21 cellular contexts compared by ENCODE assay signal in the genomic region with DNA sequence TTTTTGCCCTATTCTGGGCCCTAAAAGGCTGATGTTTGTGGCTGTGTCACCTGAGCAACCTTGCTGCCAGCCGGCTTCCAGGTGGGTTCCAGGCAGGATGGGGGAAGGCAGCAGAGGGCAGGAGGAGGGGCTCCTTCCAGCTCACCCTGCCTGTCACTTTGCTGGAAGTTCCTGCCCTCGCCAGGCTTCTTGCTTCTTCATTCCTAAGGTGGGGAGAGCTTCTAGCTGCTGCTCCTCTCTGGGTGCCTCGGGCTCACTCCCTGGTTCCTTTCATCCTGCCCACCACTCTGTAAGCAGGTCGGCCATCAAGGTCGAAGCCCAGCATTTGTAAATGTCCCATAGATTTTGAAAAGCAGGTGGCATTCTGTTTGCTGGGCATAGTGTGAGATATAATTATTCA.
"Had no signal": no experiment of that assay in that cellular context is flagged by ENCODE, and none has a peak within 500 bp of the region (broad histone marks: within the 10 kb centered on the region; RNA-seq: fewer than 3 reads in every experiment).

No MANE protein-coding gene starts in this region.

- H3K36me3 ChIP-seq: brain microvascular endothelial cell, esophagus squamous epithelium, heart right ventricle, thyroid gland, vagina had no signal

- H3K36me3 Mint-ChIP-seq: natural killer cell treated with Interleukin-12 subunit alpha and Interleukin-12 subunit beta and Interleukin-15 and Interleukin-18, amount 100 ng/mL, for 72 hours had no signal

- H3K9me3 Mint-ChIP-seq: activated CD4-positive, alpha-beta memory T cell treated with anti-CD3 and anti-CD28 coated beads, Interleukin-2, amount 10 ng/mL, durations not matched to agents 7 days and 5 days; activated T-cell treated with anti-CD3 and anti-CD28 coated beads, Interleukin-2, amount 50 U/mL, for 24 hours; activated T-helper 2 cell treated with anti-CD3 and anti-CD28 coated beads, Interferon-gamma antibody, Interleukin-2, Interleukin-4, amounts not matched to agents 10 μg/mL and 5 μg/mL and 100 μg/mL, durations not matched to agents 14 hours and 24 hours and 36 hours; natural killer cell treated with Interleukin-12 subunit alpha and Interleukin-12 subunit beta and Interleukin-15 and Interleukin-18, amount 100 ng/mL, for 72 hours had no signal

- H3K9me3 ChIP-seq: esophagus squamous epithelium, heart right ventricle, thyroid gland, vagina had no signal

- ATAC-seq: heart right ventricle; natural killer cell treated with Interleukin-12 subunit alpha and Interleukin-12 subunit beta and Interleukin-15 and Interleukin-18, amount 100 ng/mL, for 72 hours had no signal

- H3K4me1 Mint-ChIP-seq: activated CD4-positive, alpha-beta memory T cell treated with anti-CD3 and anti-CD28 coated beads, Interleukin-2, amount 10 ng/mL, durations not matched to agents 7 days and 5 days had no signal

- H3K27ac Mint-ChIP-seq: activated CD4-positive, alpha-beta memory T cell treated with anti-CD3 and anti-CD28 coated beads, Interleukin-2, amount 10 ng/mL, durations not matched to agents 7 days and 5 days; activated T-cell treated with anti-CD3 and anti-CD28 coated beads, Interleukin-2, amount 50 U/mL, for 24 hours; activated T-helper 2 cell treated with anti-CD3 and anti-CD28 coated beads, Interferon-gamma antibody, Interleukin-2, Interleukin-4, amounts not matched to agents 10 μg/mL and 5 μg/mL and 100 μg/mL, durations not matched to agents 14 hours and 24 hours and 36 hours; natural killer cell treated with Interleukin-12 subunit alpha and Interleukin-12 subunit beta and Interleukin-15 and Interleukin-18, amount 100 ng/mL, for 72 hours had no signal

- H3K4me3 Mint-ChIP-seq: activated CD4-positive, alpha-beta memory T cell treated with anti-CD3 and anti-CD28 coated beads, Interleukin-2, amount 10 ng/mL, durations not matched to agents 7 days and 5 days; activated T-cell treated with anti-CD3 and anti-CD28 coated beads, Interleukin-2, amount 50 U/mL, for 24 hours; natural killer cell treated with Interleukin-12 subunit alpha and Interleukin-12 subunit beta and Interleukin-15 and Interleukin-18, amount 100 ng/mL, for 72 hours had no signal

- H3K4me3 ChIP-seq: esophagus squamous epithelium, heart right ventricle, thyroid gland, vagina had no signal

- DNase-seq: activated CD4-positive, alpha-beta memory T cell treated with anti-CD3 and anti-CD28 coated beads, Interleukin-2, amount 10 ng/mL, durations not matched to agents 7 days and 5 days; activated CD4-positive, alpha-beta T cell treated with anti-CD3 and anti-CD28 coated beads for 48 hours; activated CD4-positive, CD25-positive, alpha-beta regulatory T cell; activated naive CD4-positive, alpha-beta T cell treated with Interleukin-2 at 50 U/mL for 16 hours; activated T-cell treated with anti-CD3 and anti-CD28 coated beads, Interleukin-2, amount 50 U/mL, for 24 hours; brain microvascular endothelial cell; central memory CD4-positive, alpha-beta T cell; cortex of kidney; effector CD8-positive, alpha-beta T cell; esophagus squamous epithelium; heart right ventricle; posterior cingulate gyrus; stimulated activated CD4-positive, alpha-beta T cell treated with anti-CD3 and anti-CD28 coated beads, Interleukin-1b, Interleukin-23, amount 100 ng/mL, for 48 hours; stimulated activated CD8-positive, alpha-beta memory T cell treated with anti-CD3 and anti-CD28 coated beads, Interleukin-4, amount 100 ng/mL, for 48 hours; stimulated activated naive CD4-positive, alpha-beta T cell treated with Interleukin-2 at 50 U/mL for 16 hours; T-helper 1 cell; T-helper 9 cell; thyroid gland had no signal

- H3K27ac ChIP-seq: brain microvascular endothelial cell, esophagus squamous epithelium, heart right ventricle, thyroid gland, vagina had no signal

- H3K27me3 ChIP-seq: brain microvascular endothelial cell, heart right ventricle, thyroid gland, vagina had no signal
